In the genomic region with DNA sequence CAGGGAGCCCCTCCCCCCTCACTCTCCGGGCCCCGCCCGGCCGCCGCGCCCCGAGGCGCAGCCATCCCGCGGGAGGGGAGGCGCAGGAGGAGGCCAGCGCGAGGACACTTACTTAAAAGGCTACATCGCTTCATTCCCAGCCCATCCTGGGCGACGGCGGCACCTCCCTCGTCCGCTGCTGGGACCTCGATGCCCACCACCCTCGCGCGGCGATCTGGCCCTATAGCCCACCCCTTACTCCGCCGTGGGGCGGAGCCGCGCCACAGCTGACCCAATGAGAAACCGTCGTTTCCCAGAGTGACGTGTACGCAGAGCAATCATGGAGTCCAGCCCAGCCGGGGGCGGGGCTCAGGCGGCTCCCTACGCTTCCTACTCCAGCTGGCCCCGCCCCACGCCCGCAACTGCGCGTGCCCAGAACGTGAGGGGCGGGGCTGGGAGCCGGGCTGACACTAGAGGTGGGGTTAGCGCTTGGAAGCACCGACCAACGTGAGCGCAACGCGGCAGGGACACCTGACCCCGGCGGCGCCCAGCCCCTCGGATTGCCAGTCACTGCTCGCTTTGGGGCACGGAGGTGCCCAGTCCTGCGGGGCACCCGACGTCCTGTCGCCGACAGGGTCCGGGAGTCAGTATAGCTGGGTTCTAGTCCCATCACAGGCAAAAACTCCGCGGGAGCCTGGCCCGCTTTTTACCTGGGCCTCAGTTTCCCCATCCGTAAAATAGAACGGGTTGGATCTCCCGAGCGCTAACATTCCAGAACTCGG, we compare ENCODE assay signal across 8 cellular contexts. TPM values are rescaled to one million over a fixed set of nuclear protein-coding genes. Genes with fewer than 3 reads are reported as not detected.
DNase-seq lines count a peak whose midpoint lies in the region; ATAC-seq and TF ChIP-seq lines count a peak whose summit lies in the region.

A gene (minus strand): TSS at position 222 of the 761 bp plus-strand sequence. CDS start 16,165 bp downstream, outside the sequence.

- peak within 1 kb of the TSS; percentile 53 to 92 (median 90) for H3K27ac ChIP-seq in gastroesophageal sphincter

- no peaks in the 10 kb centered on the region for H3K9me3 Mint-ChIP-seq in activated naive CD4-positive, alpha-beta T cell treated with anti-CD3 and anti-CD28 coated beads for 36 hours

- no peaks in the 10 kb centered on the region for H3K9me3 ChIP-seq in gastroesophageal sphincter

- peak; percentile 14 to 69 for TF ChIP-seq POLR2A in gastroesophageal sphincter (IDR thresholded peaks at IDR 0.05)

- H3K27me3 Mint-ChIP-seq in activated naive CD4-positive, alpha-beta T cell treated with anti-CD3 and anti-CD28 coated beads for 36 hours (ENCODE audit: low read depth), result peaks cover 14% of the 10 kb centered on the region

- H3K4me1 ChIP-seq in gastroesophageal sphincter, result peaks cover 0 to 64% (median 9%) of the 10 kb centered on the region in 3 donors

- TF ChIP-seq CTCF in HFF-Myc (IDR thresholded peaks at IDR 0.05; ENCODE audit: low read depth, low read length, missing control alignments) (no peak), gastroesophageal sphincter (IDR thresholded peaks at IDR 0.05) (peak in 1 of 4 experiments; percentile 1)

- H3K4me3 Mint-ChIP-seq in activated naive CD4-positive, alpha-beta T cell treated with anti-CD3 and anti-CD28 coated beads for 36 hours, result peak within 1 kb of the TSS; percentile 89

- H3K27ac Mint-ChIP-seq in activated naive CD4-positive, alpha-beta T cell treated with anti-CD3 and anti-CD28 coated beads for 36 hours, result peak within 1 kb of the TSS; percentile 46

- WGBS in gastroesophageal sphincter (ENCODE audit: low coverage in 1 of 2), 2 donors, result no CpG with 5 or more reads among the region's 71 CpGs

- no peaks in the 10 kb centered on the region for H3K36me3 Mint-ChIP-seq in activated naive CD4-positive, alpha-beta T cell treated with anti-CD3 and anti-CD28 coated beads for 36 hours (ENCODE audit: low read depth)

- H3K4me1 Mint-ChIP-seq in activated naive CD4-positive, alpha-beta T cell treated with anti-CD3 and anti-CD28 coated beads for 36 hours (ENCODE audit: low read depth), result peaks cover 22% of the 10 kb centered on the region

- H3K27me3 ChIP-seq in gastroesophageal sphincter, result peaks cover 22% of the 10 kb centered on the region

- H3K36me3 ChIP-seq in gastroesophageal sphincter, result no peaks in the 10 kb centered on the region

- DNase-seq in GM04503 (ENCODE audit: low read depth), result peak; percentile 82
- peak; percentile 90 for DNase-seq in HFF-Myc (ENCODE audit: extremely low read depth, low read depth)
- DNase-seq in NAMALWA (ENCODE audit: low spot score), result peak; percentile 99
- peak; percentile 97 for DNase-seq in SK-N-DZ (ENCODE audit: low spot score)
- peak; percentile 97 for DNase-seq in activated naive CD4-positive, alpha-beta T cell treated with anti-CD3 and anti-CD28 coated beads for 36 hours
- DNase-seq in non-pigmented ciliary epithelial cell (ENCODE audit: low read depth), result peak; percentile 89
- peak; percentile 99 for DNase-seq in superior temporal gyrus (ENCODE audit: extremely low spot score)

- CTCF ChIA-PET in activated naive CD4-positive, alpha-beta T cell treated with anti-CD3 and anti-CD28 coated beads for 36 hours (lab: Charles Lee), result no interaction called here

- H3K4me3 ChIP-seq in HFF-Myc (replicated peaks; ENCODE audit: low read depth, low read length) (peak within 1 kb of the TSS; percentile 76), gastroesophageal sphincter (peak within 1 kb of the TSS; percentile 88 to 89)

- intact Hi-C loops in activated naive CD4-positive, alpha-beta T cell treated with anti-CD3 and anti-CD28 coated beads for 36 hours (cut with micrococcal nuclease), result loop anchor here (1.0 to 5.0 kb wide), 8 partner anchors 16 to 502 kb away; a partner anchor contains a TSS

- no peak for TF ChIP-seq EP300 in gastroesophageal sphincter (IDR thresholded peaks at IDR 0.05)

- ATAC-seq in gastroesophageal sphincter, result peak; percentile 96

RNA-seq across cellular contexts. Expression of the gene that starts here (rescaled TPM):
- 15.6 and 18.6 TPM in 2 replicates for polyA plus RNA-seq in SK-N-DZ (2014; cell fraction: cytosol; rRNA removed)
- polyA plus RNA-seq in SK-N-DZ (2014; cell fraction: nucleus; rRNA removed), result 23.8 and 37.0 TPM in 2 replicates
- total RNA-seq in activated naive CD4-positive, alpha-beta T cell treated with anti-CD3 and anti-CD28 coated beads for 36 hours, result 10 to 100 TPM; 28.8 to 29.7 TPM
- total RNA-seq in gastroesophageal sphincter, result 10 to 100 TPM; 43.5 to 63.3 (median 52.6) TPM

Comparison
In these comparisons a context has a peak if more than half of its experiments do, and no peak if none do; other contexts are left out.
1. Peak in every context shown above with its lines: DNase-seq, ATAC-seq, H3K4me3 ChIP-seq and H3K27ac ChIP-seq.